Comparison of ENCODE assay signal across 1 cellular context in the genomic region with DNA sequence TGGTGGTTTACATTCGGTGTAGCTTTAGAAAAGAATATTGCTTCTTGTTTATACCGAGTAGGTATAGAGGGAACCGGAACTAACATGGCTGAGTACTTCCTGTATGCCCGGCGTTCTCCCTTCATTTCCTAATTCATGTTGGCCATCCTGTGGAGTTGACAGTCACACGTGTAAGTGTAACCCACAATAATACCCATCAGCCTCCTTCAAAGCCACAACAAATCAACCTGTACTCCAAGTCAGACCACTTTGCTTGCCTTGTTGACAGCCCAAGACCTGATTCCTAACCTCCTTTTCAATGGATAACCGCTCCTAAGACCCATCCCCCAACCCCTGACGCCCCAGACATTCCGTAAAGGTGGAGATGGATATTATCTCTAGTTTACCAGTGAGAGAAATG.
TF ChIP-seq lines count a peak whose summit lies in the region.

No MANE protein-coding gene starts in this region.

TF ChIP-seq in endothelial cell of umbilical vein, 7 proteins besides CTCF, POLR2A, EP300 and RAD21 (continued from another document):
- TF ChIP-seq FOS (IDR thresholded peaks at IDR 0.05; ENCODE audit: borderline replicate concordance, insufficient read depth, low read length) (no peak), JUN (IDR thresholded peaks at IDR 0.05; ENCODE audit: borderline replicate concordance, insufficient read depth, insufficient read length, low read depth) (no peak)
- TF ChIP-seq, protein P1, sequence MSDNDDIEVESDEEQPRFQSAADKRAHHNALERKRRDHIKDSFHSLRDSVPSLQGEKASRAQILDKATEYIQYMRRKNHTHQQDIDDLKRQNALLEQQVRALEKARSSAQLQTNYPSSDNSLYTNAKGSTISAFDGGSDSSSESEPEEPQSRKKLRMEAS (IDR thresholded peaks at IDR 0.05; ENCODE audit: insufficient read depth, insufficient read length), result no peak
